Comparison of ENCODE assay signal across 26 cellular contexts in the genomic region with DNA sequence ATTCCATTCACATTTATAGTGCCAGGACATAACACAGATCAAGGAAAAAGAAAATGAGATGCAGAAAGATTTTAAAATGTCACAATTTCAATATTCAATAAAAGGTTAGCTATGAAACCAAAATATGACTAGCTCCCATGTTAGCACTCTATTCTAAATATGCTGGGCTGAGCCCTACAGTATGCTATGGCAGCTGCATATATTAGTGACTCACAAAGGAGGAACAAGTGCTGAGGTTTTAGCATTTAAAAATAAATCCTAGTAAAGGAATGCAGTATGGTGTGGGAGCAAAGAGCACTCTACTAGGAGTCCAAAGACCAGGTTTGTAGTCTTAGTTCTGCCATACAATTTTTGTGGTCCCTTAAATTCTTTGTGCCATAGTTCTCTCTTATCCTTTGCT.
"Had no signal": no experiment of that assay in that cellular context is flagged by ENCODE, and none has a peak within 500 bp of the region (broad histone marks: within the 10 kb centered on the region; RNA-seq: fewer than 3 reads in every experiment).

No MANE protein-coding gene starts in this region.

- H3K4me1 ChIP-seq: suprapubic skin, vagina had no signal

- H3K9me3 Mint-ChIP-seq: activated naive CD8-positive, alpha-beta T cell treated with anti-CD3 and anti-CD28 coated beads, Interleukin-2, amount 10 ng/mL, durations not matched to agents 7 days and 5 days; activated T-cell treated with anti-CD3 and anti-CD28 coated beads, Interleukin-2, amount 50 U/mL, for 72 hours; endodermal cell; mesothelial cell of epicardium; neural crest cell had no signal

- DNase-seq: activated CD4-positive, alpha-beta T cell treated with anti-CD3 and anti-CD28 coated beads, Interleukin-2, amount 50 U/mL, for 1 hour; activated CD8-positive, alpha-beta memory T cell treated with anti-CD3 and anti-CD28 coated beads, Interleukin-2, amount 50 U/mL, for 4 hours; activated gamma-delta T cell treated with Interleukin-2 at 50 U/mL for 16 hours; activated naive CD8-positive, alpha-beta T cell treated with anti-CD3 and anti-CD28 coated beads, Interleukin-2, amount 10 ng/mL, durations not matched to agents 7 days and 5 days; activated T-cell treated with anti-CD3 and anti-CD28 coated beads, Interleukin-2, amount 50 U/mL, for 72 hours; brain microvascular endothelial cell; central memory CD4-positive, alpha-beta T cell; dorsolateral prefrontal cortex; endodermal cell; foreskin melanocyte; glutamatergic neuron; hippocampal formation; islet precursor cell; stimulated activated CD4-positive, alpha-beta T cell treated with anti-CD3 and anti-CD28 coated beads, Interleukin-12 subunit alpha, Interleukin-12 subunit beta, amount 100 ng/mL, for 4 hours; stimulated activated CD4-positive, alpha-beta T cell treated with anti-CD3 and anti-CD28 coated beads, Interleukin-1b, Interleukin-23, amount 100 ng/mL, for 48 hours; stimulated activated CD8-positive, alpha-beta memory T cell treated with anti-CD3 and anti-CD28 coated beads, Interleukin-4, amount 100 ng/mL, for 48 hours; stimulated activated naive CD4-positive, alpha-beta T cell treated with Interleukin-2 at 50 U/mL for 16 hours; T1000; transverse colon had no signal

- H3K27me3 Mint-ChIP-seq: activated naive CD8-positive, alpha-beta T cell treated with anti-CD3 and anti-CD28 coated beads, Interleukin-2, amount 10 ng/mL, durations not matched to agents 7 days and 5 days had no signal

- H3K27ac Mint-ChIP-seq: activated naive CD8-positive, alpha-beta T cell treated with anti-CD3 and anti-CD28 coated beads, Interleukin-2, amount 10 ng/mL, durations not matched to agents 7 days and 5 days; activated T-cell treated with anti-CD3 and anti-CD28 coated beads, Interleukin-2, amount 50 U/mL, for 72 hours; endodermal cell; mesothelial cell of epicardium had no signal

- H3K4me3 Mint-ChIP-seq: activated naive CD8-positive, alpha-beta T cell treated with anti-CD3 and anti-CD28 coated beads, Interleukin-2, amount 10 ng/mL, durations not matched to agents 7 days and 5 days; activated T-cell treated with anti-CD3 and anti-CD28 coated beads, Interleukin-2, amount 50 U/mL, for 72 hours; endodermal cell; mesothelial cell of epicardium; neural crest cell had no signal

- H3K27me3 ChIP-seq: brain microvascular endothelial cell, dorsolateral prefrontal cortex, suprapubic skin, transverse colon, vagina had no signal

- H3K27ac ChIP-seq: brain microvascular endothelial cell, epithelial cell of prostate, suprapubic skin, transverse colon, vagina had no signal

- ATAC-seq: activated CD4-positive, CD25-positive, alpha-beta regulatory T cell treated with anti-CD3 and anti-CD28 coated beads, Interleukin-2, amount 50 U/mL, for 24 hours; activated T-cell treated with anti-CD3 and anti-CD28 coated beads, Interleukin-2, amount 50 U/mL, for 72 hours; left lobe of liver had no signal

- H3K4me1 Mint-ChIP-seq: endodermal cell had no signal
